2 cellular contexts compared by ENCODE assay signal in the genomic region with DNA sequence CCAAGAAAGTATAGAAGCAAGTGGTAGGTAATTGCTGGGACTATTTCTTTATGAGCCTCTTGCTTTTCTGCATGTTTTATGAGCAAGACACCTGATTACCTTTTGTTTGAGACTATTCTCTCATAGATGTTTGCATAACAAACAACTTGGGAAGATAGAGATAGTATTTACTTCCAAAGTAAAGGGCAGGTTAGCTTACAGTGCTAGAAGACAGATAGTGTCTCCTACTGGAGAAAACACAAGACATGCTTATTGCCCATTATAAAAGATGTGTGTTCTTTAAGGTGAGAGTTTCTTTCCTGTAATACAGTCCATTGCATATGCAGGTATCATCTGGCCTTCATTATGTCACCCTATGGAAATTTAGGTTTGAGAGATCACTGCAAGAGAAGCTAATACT.
TF ChIP-seq lines count a peak whose summit lies in the region.

No MANE protein-coding gene starts in this region.

TF ChIP-seq in GM23338, 12 proteins besides CTCF, POLR2A, EP300 and RAD21 (continued from another document):
- no peak for TF ChIP-seq REST (IDR thresholded peaks at IDR 0.05; ENCODE audit: unreplicated experiment)

TF ChIP-seq in GM12878, 131 proteins besides CTCF, POLR2A, EP300 and RAD21 (continued from another document):
- TF ChIP-seq ZNF592 (IDR thresholded peaks at IDR 0.05) (no peak), PAX5 (IDR thresholded peaks at IDR 0.05; ENCODE audit: borderline replicate concordance, low read depth, low read length) (no peak), KAT2A (conservative IDR thresholded peaks at IDR 0.05; ENCODE audit: control insufficient read depth, low read depth, low read length) (no peak), RCOR1 (conservative IDR thresholded peaks at IDR 0.05; ENCODE audit: low read depth, low read length) (no peak), BMI1 (IDR thresholded peaks at IDR 0.05; ENCODE audit: borderline replicate concordance) (no peak), E4F1 (IDR thresholded peaks at IDR 0.05; ENCODE audit: borderline replicate concordance, partially characterized antibody) (no peak), KLF5 (IDR thresholded peaks at IDR 0.05; ENCODE audit: partially characterized antibody) (no peak), SUZ12 (IDR thresholded peaks at IDR 0.05; ENCODE audit: unreplicated experiment) (no peak), SRF (IDR thresholded peaks at IDR 0.05; ENCODE audit: low read depth in 2 of 2, low read length in 2 of 2) (no peak)
